In the genomic region with DNA sequence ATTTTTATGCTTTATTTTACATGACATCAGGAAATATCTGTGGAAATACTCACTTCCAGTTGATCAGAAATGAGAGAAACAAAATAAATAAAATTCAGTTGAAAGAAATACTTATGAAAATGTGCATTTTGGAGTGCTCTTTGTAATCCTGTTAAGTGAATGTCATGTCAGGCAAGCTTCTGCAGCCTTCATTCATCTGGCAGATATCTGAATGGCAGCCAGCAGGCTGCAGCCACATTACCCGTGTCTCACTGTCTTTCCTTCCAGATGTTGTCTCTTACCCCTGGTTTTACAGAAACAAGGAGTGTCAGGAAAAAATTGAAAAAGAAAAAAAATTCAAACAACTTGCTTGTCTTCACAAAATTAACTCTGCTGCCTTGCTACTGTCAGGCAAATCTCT, we compare ENCODE assay signal across 29 cellular contexts.
DNase-seq lines count a peak whose midpoint lies in the region; ATAC-seq and TF ChIP-seq lines count a peak whose summit lies in the region.
"Had no signal": no experiment of that assay in that cellular context is flagged by ENCODE, and none has a peak within 500 bp of the region (broad histone marks: within the 10 kb centered on the region; RNA-seq: fewer than 3 reads in every experiment).

No MANE protein-coding gene starts in this region.

- peaks cover 26% of the 10 kb centered on the region for H3K4me1 Mint-ChIP-seq in brain
- H3K4me1 Mint-ChIP-seq in activated T-helper 17 cell treated with anti-CD3 and anti-CD28 coated beads, Interleukin-2, amount 50 U/mL, for 72 hours, result no peaks in the 10 kb centered on the region
- H3K4me1 Mint-ChIP-seq: activated CD4-positive, alpha-beta T cell treated with anti-CD3 and anti-CD28 coated beads, Interleukin-2, amount 10 ng/mL, durations not matched to agents 24 days and 14 days; CD4-positive, alpha-beta memory T cell; mesothelial cell of epicardium; naive thymus-derived CD4-positive, alpha-beta T cell; stimulated activated naive B cell treated with anti-CD40 and anti-IgM and Interleukin-4, amounts not matched to agents 10 μg/mL and 1 μg/mL and 100 μg/mL, for 72 hours had no signal

- in situ Hi-C loops in G401 (cut with HindIII; ENCODE audit: low sequenced_read_pairs), result no loop called here

- H3K36me3 ChIP-seq in left ventricle myocardium inferior (no peaks in the 10 kb centered on the region), tibial nerve (no peaks in the 10 kb centered on the region), H7 (replicated peaks; ENCODE audit: control insufficient read depth, insufficient read depth, low read length) (no peaks in the 10 kb centered on the region)
- H3K36me3 ChIP-seq: cardiac muscle cell had no signal

- H3K4me3 ChIP-seq in left ventricle myocardium inferior (no peak overlapping the region), tibial nerve (no peak overlapping the region), H7 (ENCODE audit: insufficient read depth, low read depth, low read length) (no peak overlapping the region)
- H3K4me3 ChIP-seq: cardiac muscle cell, skin epidermis, testis had no signal

- H3K27me3 Mint-ChIP-seq in brain, result peaks cover 2% of the 10 kb centered on the region
- H3K27me3 Mint-ChIP-seq in activated T-helper 17 cell treated with anti-CD3 and anti-CD28 coated beads, Interleukin-2, amount 50 U/mL, for 72 hours, result no peaks in the 10 kb centered on the region
- H3K27me3 Mint-ChIP-seq: activated CD4-positive, alpha-beta T cell treated with anti-CD3 and anti-CD28 coated beads, Interleukin-2, amount 10 ng/mL, durations not matched to agents 24 days and 14 days; CD4-positive, alpha-beta memory T cell; stimulated activated naive B cell treated with anti-CD40 and anti-IgM and Interleukin-4, amounts not matched to agents 10 μg/mL and 1 μg/mL and 100 μg/mL, for 72 hours had no signal

- H3K27ac ChIP-seq in left ventricle myocardium inferior (replicated peaks), result peak overlapping the region; percentile 22
- peak overlapping the region; percentile 29 to 92 (median 70) for H3K27ac ChIP-seq in tibial nerve
- H3K27ac ChIP-seq: cardiac muscle cell, epithelial cell of prostate had no signal

- no peak for TF ChIP-seq EP300 in tibial nerve (IDR thresholded peaks at IDR 0.05)

- H3K36me3 Mint-ChIP-seq in brain, result no peaks in the 10 kb centered on the region
- H3K36me3 Mint-ChIP-seq in activated T-helper 17 cell treated with anti-CD3 and anti-CD28 coated beads, Interleukin-2, amount 50 U/mL, for 72 hours (ENCODE audit: low read depth), result no peaks in the 10 kb centered on the region
- H3K36me3 Mint-ChIP-seq: activated naive CD4-positive, alpha-beta T cell treated with anti-CD3 and anti-CD28 coated beads, Interleukin-2, amount 50 U/mL, for 72 hours; CD4-positive, alpha-beta memory T cell; mesothelial cell of epicardium; naive thymus-derived CD4-positive, alpha-beta T cell; stimulated activated naive B cell treated with anti-CD40 and anti-IgM and Interleukin-4, amounts not matched to agents 10 μg/mL and 1 μg/mL and 100 μg/mL, for 72 hours; WTC11 had no signal

- ATAC-seq in activated T-helper 17 cell treated with anti-CD3 and anti-CD28 coated beads, Interleukin-2, amount 50 U/mL, for 72 hours (replicated peaks), result no peak
- ATAC-seq: activated naive CD4-positive, alpha-beta T cell treated with anti-CD3 and anti-CD28 coated beads, Interleukin-2, amount 50 U/mL, for 72 hours; left ventricle myocardium superior; naive thymus-derived CD4-positive, alpha-beta T cell; stimulated activated naive B cell treated with anti-CD40 and anti-IgM and Interleukin-4, amounts not matched to agents 10 μg/mL and 1 μg/mL and 100 μg/mL, for 72 hours; WTC11 had no signal

- H3K9me3 ChIP-seq in left ventricle myocardium inferior (replicated peaks) (no peaks in the 10 kb centered on the region), tibial nerve (no peaks in the 10 kb centered on the region)
- H3K9me3 ChIP-seq: testis had no signal

- H3K9me3 Mint-ChIP-seq in brain, result peaks cover 0 to 6% (median 5%) of the 10 kb centered on the region in 5 experiments
- peaks cover 1% of the 10 kb centered on the region for H3K9me3 Mint-ChIP-seq in activated T-helper 17 cell treated with anti-CD3 and anti-CD28 coated beads, Interleukin-2, amount 50 U/mL, for 72 hours
- H3K9me3 Mint-ChIP-seq: activated CD4-positive, alpha-beta T cell treated with anti-CD3 and anti-CD28 coated beads, Interleukin-2, amount 10 ng/mL, durations not matched to agents 24 days and 14 days; H9 had no signal

- TF ChIP-seq CTCF in left ventricle myocardium inferior (IDR thresholded peaks at IDR 0.05; ENCODE audit: borderline replicate concordance) (no peak), brain (conservative IDR thresholded peaks at IDR 0.05) (no peak), tibial nerve (IDR thresholded peaks at IDR 0.05) (no peak)

- peak overlapping the region in 4 of 5 experiments; percentile 72 to 97 (median 84) for H3K27ac Mint-ChIP-seq in brain
- H3K27ac Mint-ChIP-seq in activated T-helper 17 cell treated with anti-CD3 and anti-CD28 coated beads, Interleukin-2, amount 50 U/mL, for 72 hours, result no peak overlapping the region
- H3K27ac Mint-ChIP-seq: activated CD4-positive, alpha-beta T cell treated with anti-CD3 and anti-CD28 coated beads, Interleukin-2, amount 10 ng/mL, durations not matched to agents 24 days and 14 days; activated naive CD4-positive, alpha-beta T cell treated with anti-CD3 and anti-CD28 coated beads, Interleukin-2, amount 50 U/mL, for 72 hours; CD4-positive, alpha-beta memory T cell; mesothelial cell of epicardium; naive thymus-derived CD4-positive, alpha-beta T cell; stimulated activated naive B cell treated with anti-CD40 and anti-IgM and Interleukin-4, amounts not matched to agents 10 μg/mL and 1 μg/mL and 100 μg/mL, for 72 hours; WTC11 had no signal

- H3K4me3 Mint-ChIP-seq in brain, result peak overlapping the region in 2 of 5 experiments; percentile 8 to 22
- no peak overlapping the region for H3K4me3 Mint-ChIP-seq in activated T-helper 17 cell treated with anti-CD3 and anti-CD28 coated beads, Interleukin-2, amount 50 U/mL, for 72 hours
- H3K4me3 Mint-ChIP-seq: activated CD4-positive, alpha-beta T cell treated with anti-CD3 and anti-CD28 coated beads, Interleukin-2, amount 10 ng/mL, durations not matched to agents 24 days and 14 days; CD4-positive, alpha-beta memory T cell; H9; mesothelial cell of epicardium; naive thymus-derived CD4-positive, alpha-beta T cell; stimulated activated naive B cell treated with anti-CD40 and anti-IgM and Interleukin-4, amounts not matched to agents 10 μg/mL and 1 μg/mL and 100 μg/mL, for 72 hours; WTC11 had no signal

- H3K4me1 ChIP-seq in left ventricle myocardium inferior (no peaks in the 10 kb centered on the region), tibial nerve (peaks cover 0 to 24% (median 7%) of the 10 kb centered on the region in 4 donors)

- DNase-seq in left ventricle myocardium inferior (no peak), cardiac septum (ENCODE audit: low spot score) (no peak), myocyte (ENCODE audit: low read depth) (peak; percentile 47), tibial nerve (ENCODE audit: low spot score in 2 of 2) (no peak), G401 (ENCODE audit: low spot score) (no peak), H7 (no peak)
- DNase-seq: 8988T; activated CD4-positive, alpha-beta T cell treated with anti-CD3 and anti-CD28 coated beads, Interleukin-2, amount 10 ng/mL, durations not matched to agents 24 days and 14 days; activated CD8-positive, alpha-beta memory T cell treated with anti-CD3 and anti-CD28 coated beads for 24 hours; activated effector memory CD4-positive, alpha-beta T cell treated with Interleukin-2 at 50 U/mL for 16 hours; AML-193; CD4-positive, alpha-beta memory T cell; effector memory CD4-positive, alpha-beta T cell; H9; islet precursor cell; left ventricle myocardium superior; naive thymus-derived CD4-positive, alpha-beta T cell; NCI-H1048; stimulated activated naive B cell treated with anti-CD40 and anti-IgM and Interleukin-4, amounts not matched to agents 10 μg/mL and 1 μg/mL and 100 μg/mL, for 72 hours; T-helper 1 cell; testis had no signal

- no peak for TF ChIP-seq POLR2A in tibial nerve (IDR thresholded peaks at IDR 0.05)

- H3K27me3 ChIP-seq in left ventricle myocardium inferior (ENCODE audit: low read depth) (no peaks in the 10 kb centered on the region), tibial nerve (no peaks in the 10 kb centered on the region), H7 (ENCODE audit: control insufficient read depth, insufficient read depth, low read length) (no peaks in the 10 kb centered on the region)
- H3K27me3 ChIP-seq: cardiac muscle cell, testis had no signal

- intact Hi-C loops in left ventricle myocardium inferior (cut with micrococcal nuclease) (no loop called here), cardiac septum (cut with DNase I) (loop anchor here (10.0 kb wide), 1 partner anchor 83 kb away; no protein-coding TSS in a partner anchor)

- 12 to 16% methylated on average over 1 of the region's 1 CpG for WGBS in tibial nerve, 2 donors
